ENCODE assay signal across 8 cellular contexts in genomic region chr11:126284829-126285228, GRCh38. TPM values are rescaled to one million over a fixed set of nuclear protein-coding genes. Genes with fewer than 3 reads are reported as not detected.
DNase-seq lines count a peak whose midpoint lies in the region; ATAC-seq and TF ChIP-seq lines count a peak whose summit lies in the region.

No MANE protein-coding gene starts in this region.

- H3K4me3 ChIP-seq in thyroid gland (replicated peaks in 1 of 3): no peak overlapping the region

- peak; percentile 63 for ATAC-seq in GM21717 (IDR thresholded peaks at IDR 0.05; ENCODE audit: unreplicated experiment)
- ATAC-seq in natural killer cell treated with Interleukin-12 subunit alpha and Interleukin-12 subunit beta and Interleukin-15 and Interleukin-18, amount 100 ng/mL, for 72 hours: peak in 1 of 2 donors; percentile 47

- H3K27me3 Mint-ChIP-seq in natural killer cell treated with Interleukin-12 subunit alpha and Interleukin-12 subunit beta and Interleukin-15 and Interleukin-18, amount 100 ng/mL, for 72 hours: no peaks in the 10 kb centered on the region
- peaks cover 10% of the 10 kb centered on the region for H3K27me3 Mint-ChIP-seq in glutamatergic neuron (ENCODE audit: unreplicated experiment)

- peak overlapping the region in 1 of 2 donors; percentile 95 for H3K27ac Mint-ChIP-seq in natural killer cell treated with Interleukin-12 subunit alpha and Interleukin-12 subunit beta and Interleukin-15 and Interleukin-18, amount 100 ng/mL, for 72 hours
- H3K27ac Mint-ChIP-seq in glutamatergic neuron (ENCODE audit: unreplicated experiment): no peak overlapping the region

- H3K36me3 Mint-ChIP-seq in natural killer cell treated with Interleukin-12 subunit alpha and Interleukin-12 subunit beta and Interleukin-15 and Interleukin-18, amount 100 ng/mL, for 72 hours: no peaks in the 10 kb centered on the region
- H3K36me3 Mint-ChIP-seq in glutamatergic neuron (ENCODE audit: unreplicated experiment): no peaks in the 10 kb centered on the region

- no peak overlapping the region for H3K27ac ChIP-seq in thyroid gland

- peak; percentile 96 for DNase-seq in EL
- peak; percentile 98 for DNase-seq in M059J (ENCODE audit: low read depth)
- DNase-seq in T-helper 9 cell: peak; percentile 74
- DNase-seq in astrocyte of the hippocampus (ENCODE audit: low read depth, low spot score): peak; percentile 96
- no peak for DNase-seq in natural killer cell treated with Interleukin-12 subunit alpha and Interleukin-12 subunit beta and Interleukin-15 and Interleukin-18, amount 100 ng/mL, for 72 hours (ENCODE audit: low spot score)
- DNase-seq in thyroid gland: peak; percentile 43 to 47
- DNase-seq in glutamatergic neuron: no peak

- no peaks in the 10 kb centered on the region for H3K9me3 ChIP-seq in thyroid gland

- H3K4me1 ChIP-seq in thyroid gland: peaks cover 5 to 10% of the 10 kb centered on the region in 2 donors

- no peak for TF ChIP-seq CTCF in thyroid gland (IDR thresholded peaks at IDR 0.05)
- no peak for TF ChIP-seq CTCF in glutamatergic neuron (IDR thresholded peaks at IDR 0.05; ENCODE audit: partially characterized antibody, unreplicated experiment)

- intact Hi-C loops in thyroid gland (cut with DNase I): no loop called here

- H3K4me1 Mint-ChIP-seq in natural killer cell treated with Interleukin-12 subunit alpha and Interleukin-12 subunit beta and Interleukin-15 and Interleukin-18, amount 100 ng/mL, for 72 hours (ENCODE audit: low read depth in 2 of 2): peaks cover 37 to 42% of the 10 kb centered on the region in 2 donors
- H3K4me1 Mint-ChIP-seq in glutamatergic neuron (ENCODE audit: low read depth, unreplicated experiment): peaks cover 11% of the 10 kb centered on the region

- 67 to 71% methylated on average over 6 of the region's 6 CpGs for WGBS in thyroid gland, 2 donors

- H3K9me3 Mint-ChIP-seq in natural killer cell treated with Interleukin-12 subunit alpha and Interleukin-12 subunit beta and Interleukin-15 and Interleukin-18, amount 100 ng/mL, for 72 hours: no peaks in the 10 kb centered on the region
- peaks cover 17% of the 10 kb centered on the region for H3K9me3 Mint-ChIP-seq in glutamatergic neuron (ENCODE audit: unreplicated experiment)

- no peaks in the 10 kb centered on the region for H3K36me3 ChIP-seq in thyroid gland

- peak overlapping the region; percentile 98 for H3K4me3 Mint-ChIP-seq in natural killer cell treated with Interleukin-12 subunit alpha and Interleukin-12 subunit beta and Interleukin-15 and Interleukin-18, amount 100 ng/mL, for 72 hours
- no peak overlapping the region for H3K4me3 Mint-ChIP-seq in glutamatergic neuron (ENCODE audit: unreplicated experiment)

- TF ChIP-seq POLR2A in thyroid gland (IDR thresholded peaks at IDR 0.05): no peak

- no peaks in the 10 kb centered on the region for H3K27me3 ChIP-seq in thyroid gland

RNA-seq across cellular contexts. Expression of gene TIRAP, which starts 1.9 kb away (rescaled TPM):
- 2.2 and 8.1 TPM in 2 replicates for total RNA-seq in M059J (2014; rRNA removed; shearing (Covaris generic))
- total RNA-seq in natural killer cell treated with Interleukin-12 subunit alpha and Interleukin-12 subunit beta and Interleukin-15 and Interleukin-18, amount 100 ng/mL, for 72 hours: 10 to 100 TPM; 19.8 to 19.9 TPM
- total RNA-seq in thyroid gland: 10 to 100 TPM in 2 of 4 donors, 1 to 10 TPM in 2; 9.2 to 13.1 (median 10.1) TPM
- 8.2 TPM for total RNA-seq in glutamatergic neuron (ENCODE audit: unreplicated experiment)

RNA-seq across cellular contexts. Expression of gene FOXRED1, which starts 15.9 kb away (rescaled TPM):
- total RNA-seq in M059J (2014; rRNA removed; shearing (Covaris generic)): 37.6 and 49.8 TPM in 2 replicates
- 10 to 100 TPM; 39.7 to 79.6 TPM for total RNA-seq in natural killer cell treated with Interleukin-12 subunit alpha and Interleukin-12 subunit beta and Interleukin-15 and Interleukin-18, amount 100 ng/mL, for 72 hours
- total RNA-seq in thyroid gland: 10 to 100 TPM; 13.3 to 25.8 (median 20.2) TPM
- 60.9 TPM for total RNA-seq in glutamatergic neuron (ENCODE audit: unreplicated experiment)

RNA-seq across cellular contexts. Expression of gene SRPRA, which starts 16.1 kb away (rescaled TPM):
- 164 and 167 TPM in 2 replicates for total RNA-seq in M059J (2014; rRNA removed; shearing (Covaris generic))
- total RNA-seq in natural killer cell treated with Interleukin-12 subunit alpha and Interleukin-12 subunit beta and Interleukin-15 and Interleukin-18, amount 100 ng/mL, for 72 hours: 100 to 1,000 TPM; 197 to 213 TPM
- total RNA-seq in thyroid gland (100 to 1,000 TPM in 3 of 4 donors, 10 to 100 TPM in 1; 95.3 to 153 (median 125) TPM), glutamatergic neuron (ENCODE audit: unreplicated experiment) (58.0 TPM)

RNA-seq across cellular contexts. Expression of gene DCPS, which starts 19.0 kb away (rescaled TPM):
- total RNA-seq in M059J (2014; rRNA removed; shearing (Covaris generic)): 20.0 and 27.8 TPM in 2 replicates
- 10 to 100 TPM; 32.8 to 46.7 TPM for total RNA-seq in natural killer cell treated with Interleukin-12 subunit alpha and Interleukin-12 subunit beta and Interleukin-15 and Interleukin-18, amount 100 ng/mL, for 72 hours
- total RNA-seq in thyroid gland (10 to 100 TPM in 3 of 4 donors, 1 to 10 TPM in 1; 6.1 to 18.9 (median 13.9) TPM), glutamatergic neuron (ENCODE audit: unreplicated experiment) (7.2 TPM)

Comparison
In these comparisons a context has a peak if more than half of its experiments do, and no peak if none do; other contexts are left out.
1. DNase-seq: peak in EL (single experiment), M059J (single experiment), T-helper 9 cell (single experiment), astrocyte of the hippocampus (single experiment) and thyroid gland (2 of 2); none in natural killer cell treated with Interleukin-12 subunit alpha and Interleukin-12 subunit beta and Interleukin-15 and Interleukin-18, amount 100 ng/mL, for 72 hours (single experiment) and glutamatergic neuron (single experiment).